8 cellular contexts compared by ENCODE assay signal in genomic region chr5:36240779-36241635, GRCh38. TPM values are rescaled to one million over a fixed set of nuclear protein-coding genes. Genes with fewer than 3 reads are reported as not detected.
DNase-seq lines count a peak whose midpoint lies in the region; ATAC-seq and TF ChIP-seq lines count a peak whose summit lies in the region.

No MANE protein-coding gene starts in this region.

- H3K4me3 ChIP-seq in DND-41 (ENCODE audit: low read depth in 1 of 2, low read length in 2 of 2) = peak overlapping the region; percentile 63 to 85
- H3K4me3 ChIP-seq in heart left ventricle = peak overlapping the region; percentile 46 to 97 (median 90)
- H3K4me3 ChIP-seq in parathyroid adenoma (ENCODE audit: low read depth, low read length) = peak overlapping the region; percentile 82
- H3K4me3 ChIP-seq in vagina = peak overlapping the region; percentile 94 to 97

- peak overlapping the region; percentile 98 for H2AFZ ChIP-seq in DND-41 (ENCODE audit: low read depth, low read length)
- peak overlapping the region; percentile 96 for H2AFZ ChIP-seq in parathyroid adenoma

- H3K79me2 ChIP-seq in DND-41 (ENCODE audit: insufficient read depth, low read length) = peaks cover 47% of the 10 kb centered on the region
- no peaks in the 10 kb centered on the region for H3K79me2 ChIP-seq in parathyroid adenoma

- H3K4me2 ChIP-seq in DND-41 (ENCODE audit: insufficient read depth, low read length) (peak overlapping the region; percentile 91), parathyroid adenoma (ENCODE audit: low read length) (peak overlapping the region; percentile 57)

- H4K20me1 ChIP-seq in DND-41 (ENCODE audit: insufficient read depth, low read length) = no peaks in the 10 kb centered on the region

- TF ChIP-seq CTCF in DND-41 (IDR thresholded peaks at IDR 0.05; ENCODE audit: borderline replicate concordance, extremely low read depth, low read length, poor library complexity, severe bottlenecking) = no peak
- TF ChIP-seq CTCF in heart left ventricle (IDR thresholded peaks at IDR 0.05) = no peak
- no peak for TF ChIP-seq CTCF in parathyroid adenoma (IDR thresholded peaks at IDR 0.05)
- no peak for TF ChIP-seq CTCF in vagina (IDR thresholded peaks at IDR 0.05)

- peak overlapping the region; percentile 97 for H3K9ac ChIP-seq in DND-41 (ENCODE audit: low read depth, low read length)
- H3K9ac ChIP-seq in parathyroid adenoma = peak overlapping the region; percentile 85

- H3K4me1 ChIP-seq in DND-41 (ENCODE audit: insufficient read depth, low read length) (peaks cover 36% of the 10 kb centered on the region), heart left ventricle (peaks cover 0 to 46% (median 36%) of the 10 kb centered on the region in 12 donors), parathyroid adenoma (peaks cover 12% of the 10 kb centered on the region), vagina (peaks cover 52% of the 10 kb centered on the region)

- WGBS in adipose tissue, 3 donors = 0 to 1% (median 1%) methylated on average over 50 to 62 of the region's 62 CpGs
- WGBS in heart left ventricle, 4 donors = 0 to 2% (median 0%) methylated on average over 37 to 62 of the region's 62 CpGs

- TF ChIP-seq POLR2A in heart left ventricle (IDR thresholded peaks at IDR 0.05) = peak in 1 of 2 donors; percentile 14
- no peak for TF ChIP-seq POLR2A in vagina (IDR thresholded peaks at IDR 0.05)

- intact Hi-C loops in heart left ventricle (cut with DNase I) (loop anchor here in 5 of 10 donors (2.0 to 10.0 kb wide), 5 partner anchors 64 to 1319 kb away; partner anchors contain the start of genes RANBP3L (in 3 of the 5), SKP2 (in 3 of the 5), LMBRD2 (in 2 of the 5) and NIPBL (in 2 of the 5)), vagina (cut with DNase I) (loop anchor here (1.0 to 5.0 kb wide), 2 partner anchors 61 to 90 kb away; partner anchors contain the start of genes LMBRD2 and RANBP3L)

- H3K27ac ChIP-seq in DND-41 (ENCODE audit: low read length) (peak overlapping the region; percentile 94), adipose tissue (ENCODE audit: low read depth, low read length) (peak overlapping the region; percentile 85), heart left ventricle (peak overlapping the region; percentile 86 to 99 (median 96)), parathyroid adenoma (peak overlapping the region; percentile 89), vagina (peak overlapping the region; percentile 98)

- H3K9me3 ChIP-seq in DND-41 (ENCODE audit: insufficient read depth, low read length, severe bottlenecking) = no peaks in the 10 kb centered on the region
- no peaks in the 10 kb centered on the region for H3K9me3 ChIP-seq in heart left ventricle
- no peaks in the 10 kb centered on the region for H3K9me3 ChIP-seq in parathyroid adenoma (ENCODE audit: control insufficient read depth, low read length)
- no peaks in the 10 kb centered on the region for H3K9me3 ChIP-seq in vagina

- H3K36me3 ChIP-seq in DND-41 (ENCODE audit: insufficient read depth, low read length) = peaks cover 3% of the 10 kb centered on the region; the same call in 1 of the 2 replicates
- no peaks in the 10 kb centered on the region for H3K36me3 ChIP-seq in heart left ventricle
- H3K36me3 ChIP-seq in parathyroid adenoma (ENCODE audit: control insufficient read depth, insufficient read depth, low read length) = no peaks in the 10 kb centered on the region
- no peaks in the 10 kb centered on the region for H3K36me3 ChIP-seq in vagina

- ATAC-seq in DND-41 (ENCODE audit: insufficient read depth, low read depth) (peak; percentile 27), GM21529 (IDR thresholded peaks at IDR 0.05; ENCODE audit: unreplicated experiment) (peak; percentile 28), heart left ventricle (peak; percentile 28 to 55 (median 51))

- H3K27me3 ChIP-seq in DND-41 (ENCODE audit: insufficient read depth, low read length, poor library complexity) (no peaks in the 10 kb centered on the region), heart left ventricle (no peaks in the 10 kb centered on the region), parathyroid adenoma (ENCODE audit: control insufficient read depth, insufficient read depth, low read length) (no peaks in the 10 kb centered on the region), vagina (no peaks in the 10 kb centered on the region)

- peak; percentile 56 for DNase-seq in DND-41
- peak; percentile 37 for DNase-seq in HuH-7 (ENCODE audit: low spot score)
- peak; percentile 64 for DNase-seq in SK-N-DZ (ENCODE audit: low spot score)
- peak; percentile 65 to 82 (median 67) for DNase-seq in heart left ventricle
- peak in 1 of 2 donors; percentile 90 for DNase-seq in vagina (ENCODE audit: extremely low spot score in 2 of 2)

RNA-seq across cellular contexts. Expression of gene NADK2, which starts 0.7 kb away (rescaled TPM):
- 16.2 and 16.8 TPM in 2 replicates for polyA plus RNA-seq in SK-N-DZ (2014; cell fraction: cytosol; rRNA removed)
- polyA plus RNA-seq in SK-N-DZ (2014; cell fraction: nucleus; rRNA removed) = 10.5 and 13.3 TPM in 2 replicates
- polyA plus RNA-seq in adipose tissue (10 to 100 TPM in 2 of 3 donors, 1 to 10 TPM in 1; 9.0 to 17.1 (median 14.5) TPM), heart left ventricle (10 to 100 TPM; 10.4 to 22.2 TPM)
- total RNA-seq in heart left ventricle (10 to 100 TPM; 25.8 to 41.8 (median 37.2) TPM), vagina (9.6 TPM)
